Comparison of ENCODE assay signal across 3 cellular contexts in genomic region chr2:82259551-82259950, GRCh38.
TF ChIP-seq lines count a peak whose summit lies in the region.

No MANE protein-coding gene starts in this region.

TF ChIP-seq in GM23338, 12 proteins besides CTCF, POLR2A, EP300 and RAD21 (continues in another document):
- no peak for TF ChIP-seq ETS1 (IDR thresholded peaks at IDR 0.05)
- TF ChIP-seq, protein P1, sequence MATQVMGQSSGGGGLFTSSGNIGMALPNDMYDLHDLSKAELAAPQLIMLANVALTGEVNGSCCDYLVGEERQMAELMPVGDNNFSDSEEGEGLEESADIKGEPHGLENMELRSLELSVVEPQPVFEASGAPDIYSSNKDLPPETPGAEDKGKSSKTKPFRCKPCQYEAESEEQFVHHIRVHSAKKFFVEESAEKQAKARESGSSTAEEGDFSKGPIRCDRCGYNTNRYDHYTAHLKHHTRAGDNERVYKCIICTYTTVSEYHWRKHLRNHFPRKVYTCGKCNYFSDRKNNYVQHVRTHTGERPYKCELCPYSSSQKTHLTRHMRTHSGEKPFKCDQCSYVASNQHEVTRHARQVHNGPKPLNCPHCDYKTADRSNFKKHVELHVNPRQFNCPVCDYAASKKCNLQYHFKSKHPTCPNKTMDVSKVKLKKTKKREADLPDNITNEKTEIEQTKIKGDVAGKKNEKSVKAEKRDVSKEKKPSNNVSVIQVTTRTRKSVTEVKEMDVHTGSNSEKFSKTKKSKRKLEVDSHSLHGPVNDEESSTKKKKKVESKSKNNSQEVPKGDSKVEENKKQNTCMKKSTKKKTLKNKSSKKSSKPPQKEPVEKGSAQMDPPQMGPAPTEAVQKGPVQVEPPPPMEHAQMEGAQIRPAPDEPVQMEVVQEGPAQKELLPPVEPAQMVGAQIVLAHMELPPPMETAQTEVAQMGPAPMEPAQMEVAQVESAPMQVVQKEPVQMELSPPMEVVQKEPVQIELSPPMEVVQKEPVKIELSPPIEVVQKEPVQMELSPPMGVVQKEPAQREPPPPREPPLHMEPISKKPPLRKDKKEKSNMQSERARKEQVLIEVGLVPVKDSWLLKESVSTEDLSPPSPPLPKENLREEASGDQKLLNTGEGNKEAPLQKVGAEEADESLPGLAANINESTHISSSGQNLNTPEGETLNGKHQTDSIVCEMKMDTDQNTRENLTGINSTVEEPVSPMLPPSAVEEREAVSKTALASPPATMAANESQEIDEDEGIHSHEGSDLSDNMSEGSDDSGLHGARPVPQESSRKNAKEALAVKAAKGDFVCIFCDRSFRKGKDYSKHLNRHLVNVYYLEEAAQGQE (IDR thresholded peaks at IDR 0.05; ENCODE audit: unreplicated experiment), result no peak

TF ChIP-seq in H1, 55 proteins besides CTCF, POLR2A, EP300 and RAD21:
- TF ChIP-seq, protein P2, sequence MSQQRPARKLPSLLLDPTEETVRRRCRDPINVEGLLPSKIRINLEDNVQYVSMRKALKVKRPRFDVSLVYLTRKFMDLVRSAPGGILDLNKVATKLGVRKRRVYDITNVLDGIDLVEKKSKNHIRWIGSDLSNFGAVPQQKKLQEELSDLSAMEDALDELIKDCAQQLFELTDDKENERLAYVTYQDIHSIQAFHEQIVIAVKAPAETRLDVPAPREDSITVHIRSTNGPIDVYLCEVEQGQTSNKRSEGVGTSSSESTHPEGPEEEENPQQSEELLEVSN (IDR thresholded peaks at IDR 0.05), result peak; percentile 34; the same call in 1 of the 2 replicates
- no peak for TF ChIP-seq RNF2 (IDR thresholded peaks at IDR 0.05; ENCODE audit: borderline replicate concordance, low read depth, low read length, missing control alignments, poor library complexity, severe bottlenecking)

TF ChIP-seq in HepG2, 621 proteins besides CTCF, POLR2A, EP300 and RAD21:
- no peak for TF ChIP-seq KLF15 (CRISPR knock-in tag; IDR thresholded peaks at IDR 0.05; ENCODE audit: borderline replicate concordance)
- no peak for TF ChIP-seq ETS1 (CRISPR knock-in tag; IDR thresholded peaks at IDR 0.05)
- no peak for TF ChIP-seq SSRP1 (CRISPR knock-in tag; IDR thresholded peaks at IDR 0.05)
- TF ChIP-seq, protein P3, sequence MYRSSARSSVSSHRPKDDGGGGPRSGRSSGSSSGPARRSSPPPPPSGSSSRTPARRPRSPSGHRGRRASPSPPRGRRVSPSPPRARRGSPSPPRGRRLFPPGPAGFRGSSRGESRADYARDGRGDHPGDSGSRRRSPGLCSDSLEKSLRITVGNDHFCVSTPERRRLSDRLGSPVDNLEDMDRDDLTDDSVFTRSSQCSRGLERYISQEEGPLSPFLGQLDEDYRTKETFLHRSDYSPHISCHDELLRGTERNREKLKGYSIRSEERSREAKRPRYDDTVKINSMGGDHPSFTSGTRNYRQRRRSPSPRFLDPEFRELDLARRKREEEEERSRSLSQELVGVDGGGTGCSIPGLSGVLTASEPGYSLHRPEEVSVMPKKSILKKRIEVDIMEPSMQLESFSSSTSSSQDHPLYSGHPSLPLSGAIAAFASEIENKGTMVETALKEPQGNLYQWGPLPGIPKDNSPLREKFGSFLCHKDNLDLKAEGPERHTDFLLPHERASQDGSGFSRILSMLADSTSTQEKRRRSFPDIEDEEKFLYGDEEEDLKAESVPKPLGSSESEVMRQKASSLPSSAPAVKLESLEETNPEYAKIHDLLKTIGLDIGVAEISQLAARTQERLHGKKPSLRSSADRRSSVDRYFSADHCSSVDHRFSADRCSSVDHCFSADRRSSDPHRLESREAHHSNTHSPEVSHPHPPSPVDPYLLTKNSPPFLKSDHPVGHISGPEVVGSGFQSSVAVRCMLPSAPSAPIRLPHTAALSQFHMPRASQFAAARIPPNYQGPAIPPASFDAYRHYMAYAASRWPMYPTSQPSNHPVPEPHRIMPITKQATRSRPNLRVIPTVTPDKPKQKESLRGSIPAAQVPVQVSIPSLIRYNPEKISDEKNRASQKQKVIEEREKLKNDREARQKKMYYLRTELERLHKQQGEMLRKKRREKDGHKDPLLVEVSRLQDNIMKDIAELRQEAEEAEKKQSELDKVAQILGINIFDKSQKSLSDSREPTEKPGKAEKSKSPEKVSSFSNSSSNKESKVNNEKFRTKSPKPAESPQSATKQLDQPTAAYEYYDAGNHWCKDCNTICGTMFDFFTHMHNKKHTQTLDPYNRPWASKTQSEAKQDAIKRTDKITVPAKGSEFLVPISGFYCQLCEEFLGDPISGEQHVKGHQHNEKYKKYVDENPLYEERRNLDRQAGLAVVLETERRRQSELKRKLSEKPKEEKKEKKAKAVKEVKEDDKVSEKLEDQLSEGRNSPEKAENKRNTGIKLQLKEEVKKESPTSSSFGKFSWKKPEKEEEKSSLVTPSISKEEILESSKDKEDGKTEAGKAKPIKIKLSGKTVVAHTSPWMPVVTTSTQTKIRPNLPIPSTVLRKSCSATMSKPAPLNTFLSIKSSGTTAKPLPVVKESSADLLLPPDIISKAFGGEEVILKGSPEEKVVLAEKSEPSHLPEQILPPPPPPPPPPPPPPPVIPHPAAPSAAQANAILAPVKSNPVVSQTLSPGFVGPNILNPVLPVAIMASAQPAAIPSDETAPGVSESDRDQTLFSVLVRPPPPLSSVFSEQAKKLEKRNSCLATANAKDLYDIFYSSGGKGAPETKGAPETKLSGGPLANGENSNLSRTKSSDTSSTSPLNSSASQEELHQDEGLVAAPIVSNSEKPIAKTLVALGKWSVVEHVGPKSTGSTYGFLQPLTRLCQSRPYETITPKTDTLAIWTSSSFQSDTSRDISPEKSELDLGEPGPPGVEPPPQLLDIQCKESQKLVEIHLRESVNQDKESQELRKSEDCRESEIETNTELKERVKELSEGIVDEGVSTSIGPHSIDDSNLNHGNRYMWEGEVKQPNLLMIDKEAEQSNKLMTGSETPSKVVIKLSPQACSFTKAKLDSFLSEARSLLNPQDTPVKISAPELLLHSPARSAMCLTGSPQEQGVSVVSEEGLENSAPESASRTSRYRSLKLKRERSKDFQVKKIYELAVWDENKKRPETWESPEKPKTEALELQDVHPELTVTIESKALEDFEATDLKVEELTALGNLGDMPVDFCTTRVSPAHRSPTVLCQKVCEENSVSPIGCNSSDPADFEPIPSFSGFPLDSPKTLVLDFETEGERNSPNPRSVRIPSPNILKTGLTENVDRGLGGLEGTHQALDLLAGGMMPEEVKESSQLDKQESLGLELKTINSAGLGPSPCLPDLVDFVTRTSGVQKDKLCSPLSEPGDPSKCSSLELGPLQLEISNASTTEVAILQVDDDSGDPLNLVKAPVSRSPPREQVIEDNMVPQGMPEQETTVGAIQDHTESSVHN (CRISPR knock-in tag; IDR thresholded peaks at IDR 0.05), result no peak
- no peak for TF ChIP-seq KDM2A (CRISPR knock-in tag; IDR thresholded peaks at IDR 0.05; ENCODE audit: borderline replicate concordance, low read depth)
- no peak for TF ChIP-seq ZKSCAN8 (CRISPR knock-in tag; IDR thresholded peaks at IDR 0.05; ENCODE audit: borderline replicate concordance)
- no peak for TF ChIP-seq TOPORS (CRISPR knock-in tag; IDR thresholded peaks at IDR 0.05)
- no peak for TF ChIP-seq NPAS2 (CRISPR knock-in tag; IDR thresholded peaks at IDR 0.05; ENCODE audit: borderline replicate concordance)
- no peak for TF ChIP-seq MYNN (CRISPR knock-in tag; IDR thresholded peaks at IDR 0.05; ENCODE audit: low read depth)
